ENCODE assay signal across 26 cellular contexts in genomic region chr1:227035316-227035715, GRCh38.
"Had no signal": no experiment of that assay in that cellular context is flagged by ENCODE, and none has a peak within 500 bp of the region (broad histone marks: within the 10 kb centered on the region; RNA-seq: fewer than 3 reads in every experiment).

No MANE protein-coding gene starts in this region.

- H3K4me3 ChIP-seq: esophagus muscularis mucosa, heart left ventricle, right lobe of liver, uterus had no signal

- H3K27me3 ChIP-seq: brain microvascular endothelial cell, esophagus muscularis mucosa, foreskin keratinocyte, heart left ventricle, neutrophil, right lobe of liver, uterus had no signal

- ATAC-seq: activated T-cell treated with anti-CD3 and anti-CD28 coated beads, Interleukin-2, amount 50 U/mL, for 4 hours; activated T-helper 17 cell treated with anti-CD3 and anti-CD28 coated beads, Interleukin-2, amount 50 U/mL, for 72 hours; foreskin keratinocyte; heart left ventricle; right lobe of liver; stimulated activated memory B cell treated with anti-CD40 and anti-IgM and Interleukin-4, amounts not matched to agents 10 μg/mL and 1 μg/mL and 100 μg/mL, for 72 hours; stimulated activated naive CD8-positive, alpha-beta T cell treated with anti-CD3 and anti-CD28 coated beads, Interleukin-15, amount 100 ng/mL, for 72 hours had no signal

- FAIRE-seq: astrocyte had no signal

- H3K36me3 ChIP-seq: neutrophil, uterus had no signal

- DNase-seq: activated CD4-positive, alpha-beta memory T cell treated with anti-CD3 and anti-CD28 coated beads, Interleukin-2, amount 10 ng/mL, durations not matched to agents 7 days and 5 days; activated CD4-positive, alpha-beta T cell treated with anti-CD3 and anti-CD28 coated beads, Interleukin-2, amount 10 ng/mL, durations not matched to agents 7 days and 5 days; activated CD4-positive, CD25-positive, alpha-beta regulatory T cell treated with anti-CD3 and anti-CD28 coated beads, Interleukin-2, amount 50 U/mL, for 72 hours; activated CD8-positive, alpha-beta memory T cell treated with anti-CD3 and anti-CD28 coated beads, Interleukin-2, amount 50 U/mL, for 48 hours; activated gamma-delta T cell treated with Interleukin-2 at 50 U/mL for 16 hours; activated naive CD4-positive, alpha-beta T cell treated with anti-CD3 and anti-CD28 coated beads, Interleukin-2, amount 50 U/mL, for 16 hours; activated T-cell treated with anti-CD3 and anti-CD28 coated beads, Interleukin-2, amount 50 U/mL, for 4 hours; amniotic stem cell; brain microvascular endothelial cell; effector CD4-positive, alpha-beta T cell; foreskin keratinocyte; heart left ventricle; hypothalamus; naive B cell; nephron progenitor cell; right lobe of liver; stimulated activated CD4-positive, alpha-beta T cell treated with anti-CD3 and anti-CD28 coated beads, Interleukin-4, amount 100 ng/mL, for 4 hours; stimulated activated CD8-positive, alpha-beta memory T cell treated with anti-CD3 and anti-CD28 coated beads, Interleukin-4, amount 100 ng/mL, for 48 hours; stimulated activated naive CD8-positive, alpha-beta T cell treated with anti-CD3 and anti-CD28 coated beads, Interleukin-15, amount 100 ng/mL, for 72 hours; substantia nigra; uterus had no signal

- H3K4me1 ChIP-seq: esophagus muscularis mucosa, foreskin keratinocyte, right lobe of liver, uterus had no signal

- H3K27ac ChIP-seq: brain microvascular endothelial cell, esophagus muscularis mucosa, foreskin keratinocyte, heart left ventricle, neutrophil, right lobe of liver, uterus had no signal

- H3K9me3 ChIP-seq: esophagus muscularis mucosa, heart left ventricle, neutrophil, right lobe of liver, uterus had no signal
